In genomic region chr19:58150328-58150921, GRCh38 we compare ENCODE assay signal across 1 cellular context.
TF ChIP-seq lines count a peak whose summit lies in the region.

TSS of gene ZNF329 (minus strand) at chr19:58150789. CDS start at chr19:58129503, 21,286 bp downstream.

TF ChIP-seq in K562, 482 proteins besides CTCF, POLR2A, EP300 and RAD21 (continued from another document and continues in another):
- no peak for TF ChIP-seq ZNF518B (CRISPR knock-in tag; IDR thresholded peaks at IDR 0.05)
- TF ChIP-seq SMAD1 (IDR thresholded peaks at IDR 0.05; ENCODE audit: low read depth, low read length, partially characterized antibody), result no peak
- no peak for TF ChIP-seq TSC22D4 (tag; IDR thresholded peaks at IDR 0.05)
- no peak for TF ChIP-seq ZNF639 (CRISPR knock-in tag; conservative IDR thresholded peaks at IDR 0.05 in 1 of 2, IDR thresholded peaks at IDR 0.05 in 1 of 2)
- no peak for TF ChIP-seq FOXP1 (CRISPR knock-in tag; IDR thresholded peaks at IDR 0.05)
- TF ChIP-seq HMBOX1 (IDR thresholded peaks at IDR 0.05), result no peak
- TF ChIP-seq BRF2 (IDR thresholded peaks at IDR 0.05; ENCODE audit: borderline replicate concordance, insufficient read depth, insufficient read length), result no peak
- TF ChIP-seq SRSF1 (IDR thresholded peaks at IDR 0.05; ENCODE audit: low read depth, low read length), result 0 out of 2 replicates have a peak, but pooled peaks have one; percentile 27
- peak; percentile 87 for TF ChIP-seq POLR2G (IDR thresholded peaks at IDR 0.05; ENCODE audit: low read depth, low read length)
- TF ChIP-seq ZNF407 (IDR thresholded peaks at IDR 0.05; ENCODE audit: low read depth), result no peak
- no peak for TF ChIP-seq NFATC3 (IDR thresholded peaks at IDR 0.05)
- TF ChIP-seq BCLAF1 (IDR thresholded peaks at IDR 0.05; ENCODE audit: borderline replicate concordance in 1 of 2, control insufficient read depth in 1 of 2, low read depth in 2 of 2, low read length in 1 of 2), result no peak
- peak; percentile 79; the same call in 1 of the 2 replicates for TF ChIP-seq PHF8 (IDR thresholded peaks at IDR 0.05; ENCODE audit: borderline replicate concordance, low read length)
- no peak for TF ChIP-seq HNRNPUL1 (IDR thresholded peaks at IDR 0.05; ENCODE audit: low read length)
- no peak for TF ChIP-seq TARDBP (IDR thresholded peaks at IDR 0.05)
- peak; percentile 94 for TF ChIP-seq HNRNPLL (IDR thresholded peaks at IDR 0.05; ENCODE audit: low read depth, low read length, poor library complexity, severe bottlenecking)
- no peak for TF ChIP-seq ELF2 (CRISPR knock-in tag; IDR thresholded peaks at IDR 0.05)
- peak; percentile 66 for TF ChIP-seq VEZF1 (CRISPR knock-in tag; IDR thresholded peaks at IDR 0.05)
- no peak for TF ChIP-seq SREBF2 (CRISPR knock-in tag; IDR thresholded peaks at IDR 0.05)
- TF ChIP-seq LARP7 (IDR thresholded peaks at IDR 0.05), result no peak
- no peak for TF ChIP-seq ZBTB12 (CRISPR knock-in tag; IDR thresholded peaks at IDR 0.05)
- no peak for TF ChIP-seq BRD4 (IDR thresholded peaks at IDR 0.05)
- no peak for TF ChIP-seq CHD4 (IDR thresholded peaks at IDR 0.05; ENCODE audit: insufficient read depth, insufficient replicate concordance, low read depth, low read length, poor library complexity, severe bottlenecking)
- TF ChIP-seq GABPB1 (CRISPR knock-in tag; IDR thresholded peaks at IDR 0.05), result no peak
- no peak for TF ChIP-seq TRIM25 (IDR thresholded peaks at IDR 0.05; ENCODE audit: borderline replicate concordance)
- TF ChIP-seq E2F3 (CRISPR knock-in tag; IDR thresholded peaks at IDR 0.05), result no peak
- TF ChIP-seq ZFPM2 (CRISPR knock-in tag; IDR thresholded peaks at IDR 0.05), result no peak
- peak; percentile 40 for TF ChIP-seq PHF20 (IDR thresholded peaks at IDR 0.05; ENCODE audit: partially characterized antibody)
- TF ChIP-seq MECOM (CRISPR knock-in tag; IDR thresholded peaks at IDR 0.05), result no peak
- no peak for TF ChIP-seq TFAM (CRISPR knock-in tag; conservative IDR thresholded peaks at IDR 0.05)
- no peak for TF ChIP-seq SNIP1 (IDR thresholded peaks at IDR 0.05; ENCODE audit: low read depth)
